In genomic region chr5:89337-90286, GRCh38 we compare ENCODE assay signal across 28 cellular contexts. TPM values are rescaled to one million over a fixed set of nuclear protein-coding genes. Genes with fewer than 3 reads are reported as not detected.
"Had no signal": no experiment of that assay in that cellular context is flagged by ENCODE, and none has a peak within 500 bp of the region (broad histone marks: within the 10 kb centered on the region; RNA-seq: fewer than 3 reads in every experiment).

No MANE protein-coding gene starts in this region.

- H3K36me3 Mint-ChIP-seq: activated CD8-positive, alpha-beta memory T cell treated with anti-CD3 and anti-CD28 coated beads, Interleukin-2, amount 10 ng/mL, durations not matched to agents 7 days and 5 days; activated naive CD4-positive, alpha-beta T cell treated with anti-CD3 and anti-CD28 coated beads, Interleukin-2, amount 50 U/mL, for 24 hours; natural killer cell; T-cell had no signal

- H3K27me3 ChIP-seq: right atrium auricular region had no signal

- H3K27ac ChIP-seq: gastrocnemius medialis, neutrophil, pancreas, prostate gland, right atrium auricular region, tibial nerve had no signal

- H3K9me3 Mint-ChIP-seq: activated B cell treated with CpG ODN at 0.5 μM for 24 hours; activated naive CD4-positive, alpha-beta T cell treated with anti-CD3 and anti-CD28 coated beads, Interleukin-2, amount 50 U/mL, for 24 hours; activated T-helper 2 cell treated with anti-CD3 and anti-CD28 coated beads, Interferon-gamma antibody, Interleukin-2, Interleukin-4, amounts not matched to agents 10 μg/mL and 5 μg/mL and 100 μg/mL, durations not matched to agents 14 hours and 24 hours and 36 hours; natural killer cell; T-cell; T-helper 2 cell treated with Interferon-gamma antibody and Interleukin-4, amounts not matched to agents 5 μg/mL and 100 μg/mL, for 36 hours had no signal

- DNase-seq: activated B cell treated with CpG ODN at 0.5 μM for 24 hours; activated CD8-positive, alpha-beta memory T cell treated with anti-CD3 and anti-CD28 coated beads, Interleukin-2, amount 10 ng/mL, durations not matched to agents 7 days and 5 days; activated CD8-positive, alpha-beta T cell treated with anti-CD3 and anti-CD28 coated beads, Interleukin-2, amount 10 ng/mL, durations not matched to agents 7 days and 5 days; activated T-cell treated with anti-CD3 and anti-CD28 coated beads, Interleukin-2, amount 50 U/mL, for 48 hours; anterior cingulate cortex; effector CD8-positive, alpha-beta T cell; gastrocnemius medialis; hippocampal formation; left cardiac atrium; natural killer cell; stimulated activated CD4-positive, alpha-beta T cell treated with anti-CD3 and anti-CD28 coated beads, Interleukin-15, amount 100 ng/mL, for 24 hours; stimulated activated CD4-positive, alpha-beta T cell treated with anti-CD3 and anti-CD28 coated beads, Interleukin-2, amount 100 ng/mL, for 24 hours; stimulated activated naive CD4-positive, alpha-beta T cell treated with Interleukin-2 at 50 U/mL for 16 hours; T-cell had no signal

- H3K27ac Mint-ChIP-seq: activated B cell treated with CpG ODN at 0.5 μM for 24 hours; activated CD8-positive, alpha-beta memory T cell treated with anti-CD3 and anti-CD28 coated beads, Interleukin-2, amount 10 ng/mL, durations not matched to agents 7 days and 5 days; activated CD8-positive, alpha-beta T cell treated with anti-CD3 and anti-CD28 coated beads, Interleukin-2, amount 10 ng/mL, durations not matched to agents 7 days and 5 days; activated naive CD4-positive, alpha-beta T cell treated with anti-CD3 and anti-CD28 coated beads, Interleukin-2, amount 50 U/mL, for 24 hours; activated T-helper 2 cell treated with anti-CD3 and anti-CD28 coated beads, Interferon-gamma antibody, Interleukin-2, Interleukin-4, amounts not matched to agents 10 μg/mL and 5 μg/mL and 100 μg/mL, durations not matched to agents 14 hours and 24 hours and 36 hours; natural killer cell; T-cell; T-helper 2 cell treated with Interferon-gamma antibody and Interleukin-4, amounts not matched to agents 5 μg/mL and 100 μg/mL, for 36 hours had no signal

- H3K4me1 ChIP-seq: gastrocnemius medialis, pancreas, prostate gland had no signal

- ATAC-seq: activated CD8-positive, alpha-beta memory T cell treated with anti-CD3 and anti-CD28 coated beads, Interleukin-2, amount 10 ng/mL, durations not matched to agents 7 days and 5 days; activated CD8-positive, alpha-beta T cell treated with anti-CD3 and anti-CD28 coated beads, Interleukin-2, amount 10 ng/mL, durations not matched to agents 7 days and 5 days; gastrocnemius medialis; left cardiac atrium; natural killer cell; T-cell had no signal

- H3K4me3 Mint-ChIP-seq: activated B cell treated with CpG ODN at 0.5 μM for 24 hours; activated CD8-positive, alpha-beta memory T cell treated with anti-CD3 and anti-CD28 coated beads, Interleukin-2, amount 10 ng/mL, durations not matched to agents 7 days and 5 days; activated CD8-positive, alpha-beta T cell treated with anti-CD3 and anti-CD28 coated beads, Interleukin-2, amount 10 ng/mL, durations not matched to agents 7 days and 5 days; activated naive CD4-positive, alpha-beta T cell treated with anti-CD3 and anti-CD28 coated beads, Interleukin-2, amount 50 U/mL, for 24 hours; natural killer cell; T-helper 2 cell treated with Interferon-gamma antibody and Interleukin-4, amounts not matched to agents 5 μg/mL and 100 μg/mL, for 36 hours had no signal

- H3K4me1 Mint-ChIP-seq: activated CD8-positive, alpha-beta memory T cell treated with anti-CD3 and anti-CD28 coated beads, Interleukin-2, amount 10 ng/mL, durations not matched to agents 7 days and 5 days had no signal

- FAIRE-seq: colon, endometrium, keratinocyte, pancreas, urothelium cell line had no signal

- H3K36me3 ChIP-seq: gastrocnemius medialis, neutrophil, pancreas, prostate gland, right atrium auricular region, tibial nerve had no signal

- H3K4me3 ChIP-seq: gastrocnemius medialis, pancreas, prostate gland, right atrium auricular region, tibial nerve had no signal

- H3K9me3 ChIP-seq: gastrocnemius medialis, neutrophil, pancreas, prostate gland, right atrium auricular region, tibial nerve had no signal

RNA-seq across cellular contexts. Expression of gene PLEKHG4B, which starts 2.4 kb away (rescaled TPM):
- total RNA-seq: activated B cell treated with CpG ODN at 0.5 μM for 24 hours; activated CD8-positive, alpha-beta memory T cell treated with anti-CD3 and anti-CD28 coated beads, Interleukin-2, amount 10 ng/mL, durations not matched to agents 7 days and 5 days; activated CD8-positive, alpha-beta T cell treated with anti-CD3 and anti-CD28 coated beads, Interleukin-2, amount 10 ng/mL, durations not matched to agents 7 days and 5 days; activated T-helper 2 cell treated with anti-CD3 and anti-CD28 coated beads, Interferon-gamma antibody, Interleukin-2, Interleukin-4, amounts not matched to agents 10 μg/mL and 5 μg/mL and 100 μg/mL, durations not matched to agents 14 hours and 24 hours and 36 hours; bronchial epithelial cell; dermis microvascular lymphatic vessel endothelial cell; gastrocnemius medialis had no signal
